ENCODE assay signal across 8 cellular contexts in the genomic region with DNA sequence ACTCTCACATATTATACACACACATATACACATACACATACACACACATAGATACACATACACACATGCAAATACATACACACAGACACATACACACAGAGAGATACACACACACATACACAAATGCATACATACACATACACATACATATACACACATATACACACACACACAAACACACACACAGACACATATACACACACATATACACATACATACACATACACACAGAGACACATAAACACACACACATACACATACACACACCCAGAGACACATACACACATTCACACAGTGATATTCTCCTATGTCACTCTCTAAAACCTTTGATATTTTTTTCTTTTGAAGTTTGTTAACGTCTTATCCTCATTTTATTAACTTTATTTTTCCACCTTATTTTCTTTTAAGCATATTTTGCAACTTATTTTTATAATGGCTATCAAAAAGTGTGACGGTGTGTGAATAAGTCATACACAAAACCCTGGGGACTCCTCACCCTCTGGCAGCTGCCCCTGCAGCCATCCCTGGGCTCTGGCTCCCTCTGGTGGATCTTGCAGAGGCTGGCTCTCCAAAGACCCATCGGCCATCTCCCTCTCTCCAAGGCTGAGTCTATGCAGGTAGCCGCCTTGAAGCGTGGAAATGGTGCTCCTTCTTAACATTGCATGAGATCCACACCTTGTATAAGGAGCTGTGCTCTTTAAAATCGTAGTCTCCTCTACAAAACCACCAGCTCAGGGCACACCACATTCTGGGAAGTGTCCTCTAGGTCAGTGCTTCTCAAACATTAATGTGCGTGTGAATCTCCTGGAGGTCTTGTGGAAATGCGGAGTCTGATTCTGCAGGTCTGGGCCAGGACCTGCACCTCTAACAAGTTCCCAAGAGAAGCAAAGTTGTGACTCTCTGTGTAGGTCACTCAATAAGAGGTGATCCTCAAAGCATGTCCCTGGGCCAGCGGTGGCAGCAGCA. TPM values are rescaled to one million over a fixed set of nuclear protein-coding genes. Genes with fewer than 3 reads are reported as not detected.
DNase-seq lines count a peak whose midpoint lies in the region; TF ChIP-seq lines count a peak whose summit lies in the region.

No MANE protein-coding gene starts in this region.

- TF ChIP-seq CTCF in PC-9 (conservative IDR thresholded peaks at IDR 0.05) (peak; percentile 77), uterus (IDR thresholded peaks at IDR 0.05) (peak; percentile 31 to 48 (median 41))

- H3K4me3 ChIP-seq in PC-9 (no peak overlapping the region), trophoblast cell (ENCODE audit: low read depth, low read length) (no peak overlapping the region), uterus (no peak overlapping the region)

- H3K9ac ChIP-seq in trophoblast cell (ENCODE audit: low read length), result no peak overlapping the region

- BruUV-seq in PC-9 (replicated peaks; lab: Mats Ljungman, UMichigan), result no TSS peak

- no peak for TF ChIP-seq POLR2A in uterus (IDR thresholded peaks at IDR 0.05)

- no peaks in the 10 kb centered on the region for H3K36me3 ChIP-seq in PC-9 (ENCODE audit: low read depth)
- no peaks in the 10 kb centered on the region for H3K36me3 ChIP-seq in trophoblast cell (ENCODE audit: control insufficient read depth in 1 of 2, insufficient read depth in 2 of 2, low read length in 2 of 2)
- no peaks in the 10 kb centered on the region for H3K36me3 ChIP-seq in uterus

- DNase-seq in activated gamma-delta T cell treated with Interleukin-2 at 50 U/mL for 16 hours, result peak; percentile 15
- no peak for DNase-seq in activated gamma-delta T cell (lab: John Stamatoyannopoulos, UW)
- peak; percentile 67 for DNase-seq in HT1080 (ENCODE audit: low read depth)
- peak in 1 of 2 experiments; percentile 65 for DNase-seq in PC-9
- DNase-seq in activated effector memory CD4-positive, alpha-beta T cell treated with Interleukin-2 at 50 U/mL for 16 hours, result peak; percentile 5
- peak; percentile 83 for DNase-seq in globus pallidus (ENCODE audit: low spot score)
- peak; percentile 66 to 81 for DNase-seq in trophoblast cell
- peak in 1 of 2 donors; percentile 27 for DNase-seq in uterus

- no peak overlapping the region for H2BK120ac ChIP-seq in trophoblast cell (ENCODE audit: insufficient read depth, low read length, poor library complexity)

- H3K4me1 ChIP-seq in PC-9 (replicated peaks; ENCODE audit: insufficient read depth) (no peaks in the 10 kb centered on the region), trophoblast cell (ENCODE audit: control insufficient read depth in 1 of 2, insufficient read depth in 2 of 2, low read length in 2 of 2) (no peaks in the 10 kb centered on the region), uterus (no peaks in the 10 kb centered on the region)

- H2BK12ac ChIP-seq in trophoblast cell (ENCODE audit: low read length), result no peak overlapping the region

- H3K9me3 ChIP-seq in PC-9 (ENCODE audit: insufficient read depth, low read depth), result no peaks in the 10 kb centered on the region
- no peaks in the 10 kb centered on the region for H3K9me3 ChIP-seq in trophoblast cell (ENCODE audit: insufficient read depth, low read depth, low read length)
- no peaks in the 10 kb centered on the region for H3K9me3 ChIP-seq in uterus

- WGBS in trophoblast cell (ENCODE audit: extremely low coverage, insufficient coverage, insufficient read length), result no CpG with 5 or more reads among the region's 9 CpGs

- H4K8ac ChIP-seq in trophoblast cell (ENCODE audit: low read depth, low read length), result no peak overlapping the region

- no peaks in the 10 kb centered on the region for H3K79me1 ChIP-seq in trophoblast cell (ENCODE audit: low read length)

- H3K18ac ChIP-seq in trophoblast cell (ENCODE audit: low read length), result no peak overlapping the region

- H4K91ac ChIP-seq in trophoblast cell (ENCODE audit: low read depth, low read length), result no peak overlapping the region

- no peak overlapping the region for H3K27ac ChIP-seq in PC-9
- H3K27ac ChIP-seq in trophoblast cell (ENCODE audit: low read depth, low read length), result no peak overlapping the region
- no peak overlapping the region for H3K27ac ChIP-seq in uterus

- no peaks in the 10 kb centered on the region for H3F3A ChIP-seq in PC-9 (ENCODE audit: insufficient read depth, low read depth)

- H3K27me3 ChIP-seq in PC-9 (ENCODE audit: insufficient read depth, low read depth) (no peaks in the 10 kb centered on the region; the same call in 1 of the 2 replicates), trophoblast cell (ENCODE audit: insufficient read depth, low read length) (no peaks in the 10 kb centered on the region), uterus (no peaks in the 10 kb centered on the region)

- POLR2A ChIA-PET in PC-9 (lab: Charles Lee; ENCODE audit: unreplicated experiment), result no interaction called here

- no peak overlapping the region for H3K23ac ChIP-seq in trophoblast cell (ENCODE audit: low read length)

- no peak overlapping the region for H2AK5ac ChIP-seq in trophoblast cell (ENCODE audit: low read length)

- H2BK5ac ChIP-seq in trophoblast cell (ENCODE audit: low read depth, low read length, poor library complexity), result no peak overlapping the region

- H3K4ac ChIP-seq in trophoblast cell (ENCODE audit: low read depth, low read length), result no peak overlapping the region

- CTCF ChIA-PET in PC-9 (lab: Charles Lee), result no interaction called here

- no peaks in the 10 kb centered on the region for H3K9me2 ChIP-seq in PC-9 (ENCODE audit: insufficient read depth)

- H4K20me1 ChIP-seq in PC-9 (ENCODE audit: insufficient read depth), result no peaks in the 10 kb centered on the region

- no peaks in the 10 kb centered on the region for H3K79me2 ChIP-seq in PC-9 (ENCODE audit: low read depth)
- H3K79me2 ChIP-seq in trophoblast cell (ENCODE audit: control insufficient read depth, insufficient read depth, low read length, poor library complexity), result no peaks in the 10 kb centered on the region

- no peak overlapping the region for H3K14ac ChIP-seq in trophoblast cell (ENCODE audit: low read length)

- H4K12ac ChIP-seq in trophoblast cell (ENCODE audit: low read depth, low read length), result no peak overlapping the region

- intact Hi-C loops in PC-9 (cut with micrococcal nuclease; ENCODE audit: unreplicated experiment) (loop anchor here (1.0 to 10.0 kb wide), 6 partner anchors 55 to 424 kb away; a partner anchor contains a TSS), uterus (cut with DNase I; ENCODE audit: low total_unique reads) (no loop called here)

- H3K4me2 ChIP-seq in PC-9 (no peak overlapping the region), trophoblast cell (ENCODE audit: low read length) (no peak overlapping the region)

- H2AFZ ChIP-seq in PC-9 (no peak overlapping the region), trophoblast cell (ENCODE audit: insufficient read depth, low read length, poor library complexity) (no peak overlapping the region)

RNA-seq across cellular contexts. Expression of a gene that starts 4.1 kb away (rescaled TPM):
- total RNA-seq in HT1080 (2014; rRNA removed; shearing (Covaris generic)), result not detected in 2 replicates
- polyA plus RNA-seq in HT1080 (2015; cell fraction: cytosol; rRNA removed), result not detected in 2 replicates
- polyA plus RNA-seq in HT1080 (2015; cell fraction: nucleus; rRNA removed), result not detected in 2 replicates
- total RNA-seq in PC-9 (2021) (not detected in 2 replicates), uterus (not detected)
- polyA plus RNA-seq in trophoblast cell (2013), result not detected in 2 replicates
